Comparison of ENCODE assay signal across 9 cellular contexts in genomic region chr11:75966546-75967287, GRCh38.
DNase-seq lines count a peak whose midpoint lies in the region; ATAC-seq, FAIRE-seq and TF ChIP-seq lines count a peak whose summit lies in the region.
"Had no signal": no experiment of that assay in that cellular context is flagged by ENCODE, and none has a peak within 500 bp of the region (broad histone marks: within the 10 kb centered on the region; RNA-seq: fewer than 3 reads in every experiment).

No MANE protein-coding gene starts in this region.

- no peak for ATAC-seq in T-helper 17 cell

- TF ChIP-seq CTCF in bronchial epithelial cell (IDR thresholded peaks at IDR 0.05; ENCODE audit: insufficient read depth, low read length, severe bottlenecking): no peak

- H3K9me3 ChIP-seq in T-helper 17 cell (ENCODE audit: control insufficient read depth, low read length, poor library complexity, severe bottlenecking): no peaks in the 10 kb centered on the region

- H3K36me3 ChIP-seq in bronchial epithelial cell (ENCODE audit: control insufficient read depth, insufficient read depth, low read length): no peaks in the 10 kb centered on the region

- intact Hi-C loops in posterior cingulate gyrus (cut with DNase I): no loop called here

- DNase-seq in ELR (ENCODE audit: low read depth): peak; percentile 93
- DNase-seq in LHCN-M2 (ENCODE audit: low read depth): peak; percentile 83
- DNase-seq in bronchial epithelial cell (ENCODE audit: low read depth): peak; percentile 70
- peak; percentile 45 for DNase-seq in pulmonary artery endothelial cell (ENCODE audit: low read depth, low spot score)
- no peak for DNase-seq in D341Med (ENCODE audit: low spot score)
- DNase-seq in NCI-H146 treated with DMSO at 0.1 percent for 48 hours (lab: John Stamatoyannopoulos, UW; ENCODE audit: unreplicated experiment): no peak
- DNase-seq in T-helper 17 cell: no peak
- DNase-seq in posterior cingulate gyrus: no peak
- DNase-seq: nucleus accumbens had no signal

- no peak overlapping the region for H3K4me3 Mint-ChIP-seq in T-helper 17 cell

- H3K4me3 ChIP-seq in bronchial epithelial cell (ENCODE audit: low read depth, low read length): no peak overlapping the region

- no peaks in the 10 kb centered on the region for H3K36me3 Mint-ChIP-seq in T-helper 17 cell (ENCODE audit: low read depth)

- no peaks in the 10 kb centered on the region for H3K27me3 Mint-ChIP-seq in T-helper 17 cell

- H3K27ac Mint-ChIP-seq in T-helper 17 cell: no peak overlapping the region

- H3K4me1 Mint-ChIP-seq in T-helper 17 cell: peaks cover 10% of the 10 kb centered on the region

- FAIRE-seq in bronchial epithelial cell (lab: Jason Lieb, UNC): no peak

- no peaks in the 10 kb centered on the region for H3K27me3 ChIP-seq in bronchial epithelial cell (ENCODE audit: control insufficient read depth, insufficient read depth, low read length)

Comparison
In these comparisons a context has a peak if more than half of its experiments do, and no peak if none do; other contexts are left out.
1. DNase-seq: peak in ELR (single experiment), LHCN-M2 (single experiment), bronchial epithelial cell (single experiment) and pulmonary artery endothelial cell (single experiment); none in D341Med (single experiment), NCI-H146 treated with DMSO at 0.1 percent for 48 hours (single experiment), T-helper 17 cell (0 of 3) and posterior cingulate gyrus (0 of 10).